Comparison of ENCODE assay signal across 1 cellular context in genomic region chr3:66407281-66408218, GRCh38.
TF ChIP-seq lines count a peak whose summit lies in the region.

No MANE protein-coding gene starts in this region.

TF ChIP-seq in HepG2, 621 proteins besides CTCF, POLR2A, EP300 and RAD21 (continued from another document and continues in another):
- no peak for TF ChIP-seq GRHL1 (CRISPR knock-in tag; conservative IDR thresholded peaks at IDR 0.05)
- no peak for TF ChIP-seq ZNF564 (CRISPR knock-in tag; IDR thresholded peaks at IDR 0.05)
- no peak for TF ChIP-seq SP1 (IDR thresholded peaks at IDR 0.05)
- TF ChIP-seq SP1 (CRISPR knock-in tag; IDR thresholded peaks at IDR 0.05): no peak
- TF ChIP-seq KLF11 (CRISPR knock-in tag; IDR thresholded peaks at IDR 0.05): no peak
- no peak for TF ChIP-seq PREB (CRISPR knock-in tag; IDR thresholded peaks at IDR 0.05)
- TF ChIP-seq AGO2 (optimal IDR thresholded peaks at IDR 0.05; ENCODE audit: low read depth, low read length): peak; percentile 46
- TF ChIP-seq ZBTB3 (CRISPR knock-in tag; IDR thresholded peaks at IDR 0.05; ENCODE audit: borderline replicate concordance, low read depth): no peak
- TF ChIP-seq ZBTB33 (CRISPR knock-in tag; IDR thresholded peaks at IDR 0.05): peak; percentile 51; the same call in 1 of the 2 replicates
- TF ChIP-seq ZNF281 (CRISPR knock-in tag; IDR thresholded peaks at IDR 0.05; ENCODE audit: borderline replicate concordance): peak; percentile 66; the same call in 1 of the 2 replicates
- TF ChIP-seq ZNF136 (CRISPR knock-in tag; IDR thresholded peaks at IDR 0.05; ENCODE audit: low read depth): no peak
- TF ChIP-seq MIER2 (CRISPR knock-in tag; IDR thresholded peaks at IDR 0.05): peak; percentile 46; the same call in 1 of the 2 replicates
- peak; percentile 82 for TF ChIP-seq ZFP91 (CRISPR knock-in tag; IDR thresholded peaks at IDR 0.05; ENCODE audit: borderline replicate concordance)
- TF ChIP-seq KDM2A (CRISPR knock-in tag; IDR thresholded peaks at IDR 0.05; ENCODE audit: borderline replicate concordance, low read depth): peak; percentile 57; the same call in 1 of the 2 replicates
- peak; percentile 53; the same call in 1 of the 2 replicates for TF ChIP-seq KDM3A (CRISPR knock-in tag; IDR thresholded peaks at IDR 0.05; ENCODE audit: low read depth)
- TF ChIP-seq CBX5 (CRISPR knock-in tag; IDR thresholded peaks at IDR 0.05; ENCODE audit: borderline replicate concordance): peak; percentile 88
- TF ChIP-seq ZNF790 (CRISPR knock-in tag; IDR thresholded peaks at IDR 0.05; ENCODE audit: borderline replicate concordance): no peak
- TF ChIP-seq BORCS8-MEF2B (CRISPR knock-in tag; IDR thresholded peaks at IDR 0.05): 0 out of 2 replicates have a peak, but pooled peaks have one; percentile 23
- TF ChIP-seq PCBP1 (IDR thresholded peaks at IDR 0.05; ENCODE audit: borderline replicate concordance, low read depth, low read length): 0 out of 2 replicates have a peak, but pooled peaks have one; percentile 36
- TF ChIP-seq KDM5B (CRISPR knock-in tag; IDR thresholded peaks at IDR 0.05; ENCODE audit: borderline replicate concordance): no peak; the same call in 1 of the 2 replicates
- peak; percentile 70 for TF ChIP-seq MAX (IDR thresholded peaks at IDR 0.05)
- TF ChIP-seq ZMYM4 (CRISPR knock-in tag; IDR thresholded peaks at IDR 0.05): peak; percentile 38; the same call in 1 of the 2 replicates
- TF ChIP-seq ZNF331 (CRISPR knock-in tag; IDR thresholded peaks at IDR 0.05): peak; percentile 46; the same call in 1 of the 2 replicates
- no peak for TF ChIP-seq ZNF350 (CRISPR knock-in tag; IDR thresholded peaks at IDR 0.05; ENCODE audit: borderline replicate concordance, low read depth)
- TF ChIP-seq ZEB1 (IDR thresholded peaks at IDR 0.05; ENCODE audit: insufficient replicate concordance, low read depth): no peak
- 0 out of 2 replicates have a peak, but pooled peaks have one; percentile 42 for TF ChIP-seq ZGPAT (CRISPR knock-in tag; IDR thresholded peaks at IDR 0.05)
- TF ChIP-seq HDAC2 (CRISPR knock-in tag; IDR thresholded peaks at IDR 0.05): peak; percentile 24; the same call in 1 of the 2 replicates
- 0 out of 2 replicates have a peak, but pooled peaks have one; percentile 13 for TF ChIP-seq ATF3 (CRISPR knock-in tag; IDR thresholded peaks at IDR 0.05)
- TF ChIP-seq ARID3A (IDR thresholded peaks at IDR 0.05; ENCODE audit: low read depth, low read length): no peak
- no peak for TF ChIP-seq PHF5A (CRISPR knock-in tag; IDR thresholded peaks at IDR 0.05; ENCODE audit: low read depth, unreplicated experiment)
- TF ChIP-seq TFE3 (CRISPR knock-in tag; IDR thresholded peaks at IDR 0.05): no peak
- peak; percentile 47; the same call in 1 of the 2 replicates for TF ChIP-seq ZNF768 (CRISPR knock-in tag; IDR thresholded peaks at IDR 0.05)
- TF ChIP-seq NFKB2 (CRISPR knock-in tag; IDR thresholded peaks at IDR 0.05; ENCODE audit: borderline replicate concordance): peak; percentile 21; the same call in 1 of the 2 replicates
- peak; percentile 70; the same call in 1 of the 2 replicates for TF ChIP-seq ZKSCAN1 (IDR thresholded peaks at IDR 0.05; ENCODE audit: low read length)
- no peak for TF ChIP-seq ATF5 (CRISPR knock-in tag; IDR thresholded peaks at IDR 0.05; ENCODE audit: low read depth)
- no peak for TF ChIP-seq NONO (IDR thresholded peaks at IDR 0.05)
- no peak; the same call in 1 of the 2 replicates for TF ChIP-seq NONO (CRISPR knock-in tag; conservative IDR thresholded peaks at IDR 0.05)
- TF ChIP-seq FOSL2 (CRISPR knock-in tag; IDR thresholded peaks at IDR 0.05): peak; percentile 49; the same call in 1 of the 2 replicates
- TF ChIP-seq IRF2 (CRISPR knock-in tag; IDR thresholded peaks at IDR 0.05): 0 out of 2 replicates have a peak, but pooled peaks have one; percentile 47
- TF ChIP-seq ZNF784 (CRISPR knock-in tag; IDR thresholded peaks at IDR 0.05; ENCODE audit: borderline replicate concordance): no peak
- TF ChIP-seq ZNF639 (CRISPR knock-in tag; conservative IDR thresholded peaks at IDR 0.05): no peak
- no peak for TF ChIP-seq ZNF44 (CRISPR knock-in tag; IDR thresholded peaks at IDR 0.05)
